8 cellular contexts compared by ENCODE assay signal in genomic region chr7:45000096-45001032, GRCh38. TPM values are rescaled to one million over a fixed set of nuclear protein-coding genes. Genes with fewer than 3 reads are reported as not detected.
A peak's percentile ranks its signal among the peaks of the same experiment; 100 is the strongest.
DNase-seq lines count a peak whose midpoint lies in the region; ATAC-seq, FAIRE-seq and TF ChIP-seq lines count a peak whose summit lies in the region.

Gene CCM2 (plus strand): TSS chr7:45000201. CDS start chr7:45000334, 133 bp downstream.

- no peak for FAIRE-seq in A549 (lab: Jason Lieb, UNC)

- peak within 1 kb of the TSS; percentile 90 for H2AFZ ChIP-seq in neuronal stem cell (ENCODE audit: low read length)

- H4K8ac ChIP-seq in neuronal stem cell (ENCODE audit: low read depth, low read length): no peak within 1 kb of the TSS

- no peaks in the 10 kb centered on the region for H3K27me3 ChIP-seq in neuronal stem cell (ENCODE audit: control insufficient read depth in 3 of 3, insufficient read depth in 3 of 3, low read depth in 1 of 3, low read length in 3 of 3)

- peak within 1 kb of the TSS; percentile 4 for H2BK15ac ChIP-seq in neuronal stem cell (ENCODE audit: low read length)

- peak within 1 kb of the TSS; percentile 79 for H3K4me2 ChIP-seq in A549
- H3K4me2 ChIP-seq in neuronal stem cell (ENCODE audit: insufficient read depth, low read length, poor library complexity, severe bottlenecking): peak within 1 kb of the TSS; percentile 83

- no peak for TF ChIP-seq EP300 in A549 (IDR thresholded peaks at IDR 0.05)

- H3K18ac ChIP-seq in neuronal stem cell (ENCODE audit: low read length): peak within 1 kb of the TSS; percentile 89

- H3K4ac ChIP-seq in neuronal stem cell (ENCODE audit: low read length): no peak within 1 kb of the TSS

- peaks cover 4% of the 10 kb centered on the region for H3K36me3 Mint-ChIP-seq in IgD-negative memory B cell

- no peaks in the 10 kb centered on the region for H3K27me3 Mint-ChIP-seq in IgD-negative memory B cell

- peak within 1 kb of the TSS; percentile 63 for H3K14ac ChIP-seq in neuronal stem cell (ENCODE audit: low read length)

- H3K27ac ChIP-seq in A549: peak within 1 kb of the TSS; percentile 84 to 91
- H3K27ac ChIP-seq in neuronal stem cell (replicated peaks; ENCODE audit: low read length): peak within 1 kb of the TSS; percentile 98

- CTCF ChIA-PET in A549 (lab: Yijun Ruan, JAX): interaction anchor here (1.1 to 1.2 kb wide), 4 partner anchors 18 to 418 kb away, joined by 3 to 4 read pairs (median 3); partner anchors contain the start of gene TMED4

- peak; percentile 25 to 57 for ATAC-seq in A549
- ATAC-seq in GM18519 (IDR thresholded peaks at IDR 0.05; ENCODE audit: low FRiP score, unreplicated experiment): no peak

- peak; percentile 17; the same call in 1 of the 2 replicates for TF ChIP-seq POLR2A in A549 (IDR thresholded peaks at IDR 0.05; ENCODE audit: low read length)

- H2AK5ac ChIP-seq in neuronal stem cell (ENCODE audit: low read depth, low read length): no peak within 1 kb of the TSS

- no peak within 1 kb of the TSS for H4K91ac ChIP-seq in neuronal stem cell (ENCODE audit: low read depth, low read length, poor library complexity)

- DNase-seq in A549 (ENCODE audit: low read depth in 1 of 2, low spot score in 1 of 2) (peak in 1 of 2 experiments; percentile 36), GM12864 (ENCODE audit: low read depth) (no peak), globus pallidus (ENCODE audit: low spot score) (peak; percentile 27), neuronal stem cell (ENCODE audit: low spot score) (no peak)
- peak; percentile 72 for DNase-seq in activated CD8-positive, alpha-beta memory T cell treated with anti-CD3 and anti-CD28 coated beads, Interleukin-2, amount 50 U/mL, for 48 hours
- DNase-seq in stimulated activated CD4-positive, alpha-beta T cell treated with anti-CD3 and anti-CD28 coated beads, Interleukin-1b, Interleukin-23, amount 100 ng/mL, for 48 hours: no peak

- POLR2A ChIA-PET in A549 (lab: Yijun Ruan, JAX): interaction anchor here (0.6 to 2.3 kb wide), 11 partner anchors 10 to 417 kb away, joined by 3 to 14 read pairs (median 5); partner anchors contain the start of genes PURB and TBRG4

- peak within 1 kb of the TSS; percentile 93 for H3K9ac ChIP-seq in neuronal stem cell (ENCODE audit: low read depth, low read length, poor library complexity)

- no peak within 1 kb of the TSS for H2BK5ac ChIP-seq in neuronal stem cell (ENCODE audit: low read length)

- no peak within 1 kb of the TSS for H2BK12ac ChIP-seq in neuronal stem cell (ENCODE audit: low read length)

- H3K4me3 ChIP-seq in A549 (peak within 1 kb of the TSS; percentile 85), GM12864 (ENCODE audit: low read depth, low read length) (peak within 1 kb of the TSS; percentile 77), neuronal stem cell (ENCODE audit: low read length in 2 of 2) (peak within 1 kb of the TSS; percentile 95 to 97)

- TF ChIP-seq RAD21 in A549 (conservative IDR thresholded peaks at IDR 0.05 in 1 of 2, IDR thresholded peaks at IDR 0.05 in 1 of 2): no peak

- H3K4me1 Mint-ChIP-seq in IgD-negative memory B cell: peaks cover 24 to 42% (median 35%) of the 10 kb centered on the region in 3 donors

- WGBS in A549 (ENCODE audit: missing lambda C conversion rate): 4% methylated on average over 21 of the region's 77 CpGs
- WGBS in neuronal stem cell (ENCODE audit: extremely low coverage in 2 of 2, insufficient read length in 2 of 2, insufficient replicate concordance in 1 of 2), 2 donors: no CpG with 5 or more reads among the region's 77 CpGs

- peaks cover 4 to 10% of the 10 kb centered on the region in 2 donors for H3K36me3 ChIP-seq in neuronal stem cell (replicated peaks in 1 of 2; ENCODE audit: control insufficient read depth in 2 of 2, insufficient read depth in 2 of 2, low read length in 2 of 2)

- no peak within 1 kb of the TSS for H2BK120ac ChIP-seq in neuronal stem cell (ENCODE audit: low read depth, low read length)

- no peaks in the 10 kb centered on the region for H3K9me3 Mint-ChIP-seq in IgD-negative memory B cell

- H3K9me3 ChIP-seq in A549: no peaks in the 10 kb centered on the region
- H3K9me3 ChIP-seq in neuronal stem cell (replicated peaks in 1 of 2; ENCODE audit: control insufficient read depth in 2 of 2, insufficient read depth in 1 of 2, low read depth in 1 of 2, low read length in 2 of 2): no peaks in the 10 kb centered on the region

- H3K4me3 Mint-ChIP-seq in IgD-negative memory B cell: peak within 1 kb of the TSS; percentile 96 to 99 (median 98)

- no peak for TF ChIP-seq CTCF in A549 (IDR thresholded peaks at IDR 0.05)
- no peak for TF ChIP-seq CTCF in GM12864 (IDR thresholded peaks at IDR 0.05; ENCODE audit: low read depth, low read length, missing control alignments)

- H3K79me1 ChIP-seq in neuronal stem cell (ENCODE audit: low read depth, low read length): peaks cover 10% of the 10 kb centered on the region

- H3K23ac ChIP-seq in neuronal stem cell (ENCODE audit: low read depth, low read length, poor library complexity): peak within 1 kb of the TSS; percentile 83

- H3K4me1 ChIP-seq in A549 (peaks cover 10% of the 10 kb centered on the region), neuronal stem cell (ENCODE audit: control insufficient read depth in 2 of 2, insufficient read depth in 1 of 2, low read depth in 1 of 2, low read length in 2 of 2) (peaks cover 7 to 9% of the 10 kb centered on the region in 2 donors)

- peak within 1 kb of the TSS; percentile 72 to 96 (median 89) for H3K27ac Mint-ChIP-seq in IgD-negative memory B cell

TF ChIP-seq in A549, 52 proteins besides CTCF, POLR2A, EP300 and RAD21:
- TF ChIP-seq HDAC2 (IDR thresholded peaks at IDR 0.05): no peak
- TF ChIP-seq TFCP2L1 (CRISPR knock-in tag; IDR thresholded peaks at IDR 0.05): no peak
- no peak for TF ChIP-seq RARB (CRISPR knock-in tag; IDR thresholded peaks at IDR 0.05)
- no peak for TF ChIP-seq CHD4 (IDR thresholded peaks at IDR 0.05; ENCODE audit: borderline replicate concordance)
- TF ChIP-seq CBX2 (IDR thresholded peaks at IDR 0.05; ENCODE audit: borderline replicate concordance, low read depth): no peak
- TF ChIP-seq PBX3 (IDR thresholded peaks at IDR 0.05): no peak
- TF ChIP-seq CHD2 (IDR thresholded peaks at IDR 0.05; ENCODE audit: low read length, partially characterized antibody): no peak
- TF ChIP-seq RFX5 (IDR thresholded peaks at IDR 0.05): no peak
- no peak for TF ChIP-seq NPAS2 (CRISPR knock-in tag; IDR thresholded peaks at IDR 0.05; ENCODE audit: borderline replicate concordance)
- no peak for TF ChIP-seq HOXA7 (CRISPR knock-in tag; IDR thresholded peaks at IDR 0.05)
- no peak for TF ChIP-seq MAFK (IDR thresholded peaks at IDR 0.05; ENCODE audit: partially characterized antibody)
- no peak for TF ChIP-seq FOXS1 (CRISPR knock-in tag; IDR thresholded peaks at IDR 0.05)
- TF ChIP-seq HMGXB4 (CRISPR knock-in tag; IDR thresholded peaks at IDR 0.05; ENCODE audit: borderline replicate concordance): no peak
- TF ChIP-seq ZNF302 (CRISPR knock-in tag; IDR thresholded peaks at IDR 0.05): no peak
- no peak for TF ChIP-seq RCOR1 (IDR thresholded peaks at IDR 0.05; ENCODE audit: low read depth, low read length)
- no peak for TF ChIP-seq ZC3H11A (IDR thresholded peaks at IDR 0.05)
- no peak for TF ChIP-seq MAZ (IDR thresholded peaks at IDR 0.05; ENCODE audit: borderline replicate concordance, low read depth, low read length)
- TF ChIP-seq BHLHE40 (IDR thresholded peaks at IDR 0.05; ENCODE audit: low read depth, low read length): no peak
- TF ChIP-seq ZSCAN20 (CRISPR knock-in tag; IDR thresholded peaks at IDR 0.05): no peak
- TF ChIP-seq ESRRA (IDR thresholded peaks at IDR 0.05; ENCODE audit: borderline replicate concordance, low read length): no peak

RNA-seq across cellular contexts. Expression of gene CCM2, which starts in this region (rescaled TPM):
- polyA plus RNA-seq in A549 (2011; rRNA removed) (18.9 and 24.8 TPM in 2 replicates), A549 (2017; fragmentation: RNase III; extraction: RNeasy Plus Mini Kit Qiagen cat#74134 plus additional on column Dnase treatment) (33.3 to 38.0 TPM (median 34.6 TPM) in 3 replicates), IgD-negative memory B cell (81.8 TPM)
- 50.6 and 66.6 TPM in 2 replicates for polyA plus RNA-seq in A549 (2012; cell fraction: cytosol; rRNA removed)
- 65.7 and 80.1 TPM in 2 replicates for polyA plus RNA-seq in A549 (2012; cell fraction: nucleus; rRNA removed)
- polyA minus RNA-seq in A549 (2011; rRNA and poly(A)+ RNA removed): 38.7 and 53.4 TPM in 2 replicates
- 29.8 TPM for polyA plus RNA-seq in neuronal stem cell (2013, experiment 1 of 2)
- polyA plus RNA-seq in neuronal stem cell (2013, experiment 2 of 2): 30.1 TPM

Comparison
In these comparisons a context has a peak if more than half of its experiments do, and no peak if none do; other contexts are left out.
1. DNase-seq: peak in activated CD8-positive, alpha-beta memory T cell treated with anti-CD3 and anti-CD28 coated beads, Interleukin-2, amount 50 U/mL, for 48 hours (single experiment) and globus pallidus (single experiment); none in GM12864 (single experiment), neuronal stem cell (single experiment) and stimulated activated CD4-positive, alpha-beta T cell treated with anti-CD3 and anti-CD28 coated beads, Interleukin-1b, Interleukin-23, amount 100 ng/mL, for 48 hours (single experiment).
2. Peak in every context shown above with its lines, with median percentiles within 50 percentile points of each other: H3K4me3 ChIP-seq.